ENCODE assay signal across 1 cellular context in genomic region chr11:62879554-62879953, GRCh38.
TF ChIP-seq lines count a peak whose summit lies in the region.

No MANE protein-coding gene starts in this region.

TF ChIP-seq in liver, 16 proteins besides CTCF, POLR2A, EP300 and RAD21 (continued from another document):
- TF ChIP-seq MAX (IDR thresholded peaks at IDR 0.05) (no peak), EGR1 (IDR thresholded peaks at IDR 0.05; ENCODE audit: low read depth in 2 of 2) (no peak)
TF ChIP-seq in liver: peak in this region for 0.
